21 cellular contexts compared by ENCODE assay signal in genomic region chr19:56299688-56300087, GRCh38. TPM values are rescaled to one million over a fixed set of nuclear protein-coding genes. Genes with fewer than 3 reads are reported as not detected.
DNase-seq lines count a peak whose midpoint lies in the region; ATAC-seq and TF ChIP-seq lines count a peak whose summit lies in the region.
"Had no signal": no experiment of that assay in that cellular context is flagged by ENCODE, and none has a peak within 500 bp of the region (broad histone marks: within the 10 kb centered on the region; RNA-seq: fewer than 3 reads in every experiment).

No MANE protein-coding gene starts in this region.

- 43 to 52% (median 51%) methylated on average over 3 of the region's 3 CpGs for WGBS in heart left ventricle, 4 donors

- peaks cover 0 to 5% (median 0%) of the 10 kb centered on the region in 12 donors for H3K4me1 ChIP-seq in heart left ventricle
- no peaks in the 10 kb centered on the region for H3K4me1 ChIP-seq in right atrium auricular region

- H3K9me3 ChIP-seq in heart left ventricle = no peaks in the 10 kb centered on the region
- no peaks in the 10 kb centered on the region for H3K9me3 ChIP-seq in right atrium auricular region

- TF ChIP-seq POLR2A in heart left ventricle (IDR thresholded peaks at IDR 0.05) = no peak

- peak; percentile 70 for ATAC-seq in Right ventricle myocardium superior (ENCODE audit: poor library complexity)
- ATAC-seq in heart left ventricle = peak in 3 of 4 donors; percentile 63 to 74 (median 65)
- no peak for ATAC-seq in GM19452 (IDR thresholded peaks at IDR 0.05; ENCODE audit: unreplicated experiment)

- TF ChIP-seq CTCF in heart left ventricle (IDR thresholded peaks at IDR 0.05) = no peak
- no peak for TF ChIP-seq CTCF in right atrium auricular region (IDR thresholded peaks at IDR 0.05)

- peaks cover 0 to 28% (median 10%) of the 10 kb centered on the region in 9 donors for H3K36me3 ChIP-seq in heart left ventricle
- H3K36me3 ChIP-seq in right atrium auricular region = peaks cover 12% of the 10 kb centered on the region

- no peak for DNase-seq in Right ventricle myocardium superior
- DNase-seq in cardiac septum (ENCODE audit: low spot score) = no peak
- no peak for DNase-seq in heart left ventricle
- DNase-seq in right atrium auricular region (ENCODE audit: low spot score) = no peak
- DNase-seq in NCI-H524 treated with DMSO at 0.1 percent for 48 hours (lab: John Stamatoyannopoulos, UW) = no peak
- DNase-seq: C1 segment of cervical spinal cord; Calu3; CD4-positive, alpha-beta memory T cell; COR-L47; DMS53; DMS79 treated with DMSO at 0.1 percent for 48 hours; GM23248; H7; HCEC 1CT had no signal

- no peak overlapping the region for H3K27ac ChIP-seq in heart left ventricle
- H3K27ac ChIP-seq in right atrium auricular region = peak overlapping the region; percentile 6 to 56
- H3K27ac ChIP-seq: GM23248 had no signal

- no peak overlapping the region for H3K4me3 ChIP-seq in heart left ventricle
- no peak overlapping the region for H3K4me3 ChIP-seq in right atrium auricular region
- H3K4me3 ChIP-seq: GM23248 had no signal

- intact Hi-C loops in Right ventricle myocardium superior (cut with DNase I) = no loop called here
- intact Hi-C loops in cardiac septum (cut with DNase I) = no loop called here
- intact Hi-C loops in heart left ventricle (cut with DNase I) = no loop called here

- H3K27me3 ChIP-seq in heart left ventricle (no peaks in the 10 kb centered on the region), right atrium auricular region (no peaks in the 10 kb centered on the region)

RNA-seq across cellular contexts. Expression of gene ZSCAN5A, which starts 15.0 kb away (rescaled TPM):
- total RNA-seq in Right ventricle myocardium superior = 16.0 TPM
- total RNA-seq in cardiac septum = 24.4 TPM
- 10 to 100 TPM in 7 of 9 donors, 1 to 10 TPM in 2; 3.3 to 26.6 (median 18.1) TPM for total RNA-seq in heart left ventricle
- polyA plus RNA-seq in heart left ventricle = 10 to 100 TPM; 15.5 to 17.6 TPM
- 1 to 10 TPM; 3.0 to 9.5 TPM for total RNA-seq in right atrium auricular region

RNA-seq across cellular contexts. Expression of gene EDDM13, which starts 27.1 kb away (rescaled TPM):
- total RNA-seq in Right ventricle myocardium superior (not detected), cardiac septum (not detected), heart left ventricle (not detected), right atrium auricular region (not detected)
- under 1 TPM in 1 of 2 donors, not detected in 1; 0.42 TPM for polyA plus RNA-seq in heart left ventricle
- total RNA-seq: A172; A673; Calu3; CD4-positive, alpha-beta memory T cell; Daoy; G401; GM23248; H1; H7 had no signal
- polyA plus RNA-seq: BJ, GM23248, H1 had no signal

Comparison
In these comparisons a context has a peak if more than half of its experiments do, and no peak if none do; other contexts are left out.
1. H3K27ac ChIP-seq: peak in right atrium auricular region (2 of 2); none in heart left ventricle (0 of 12).